Comparison of ENCODE assay signal across 8 cellular contexts in the genomic region with DNA sequence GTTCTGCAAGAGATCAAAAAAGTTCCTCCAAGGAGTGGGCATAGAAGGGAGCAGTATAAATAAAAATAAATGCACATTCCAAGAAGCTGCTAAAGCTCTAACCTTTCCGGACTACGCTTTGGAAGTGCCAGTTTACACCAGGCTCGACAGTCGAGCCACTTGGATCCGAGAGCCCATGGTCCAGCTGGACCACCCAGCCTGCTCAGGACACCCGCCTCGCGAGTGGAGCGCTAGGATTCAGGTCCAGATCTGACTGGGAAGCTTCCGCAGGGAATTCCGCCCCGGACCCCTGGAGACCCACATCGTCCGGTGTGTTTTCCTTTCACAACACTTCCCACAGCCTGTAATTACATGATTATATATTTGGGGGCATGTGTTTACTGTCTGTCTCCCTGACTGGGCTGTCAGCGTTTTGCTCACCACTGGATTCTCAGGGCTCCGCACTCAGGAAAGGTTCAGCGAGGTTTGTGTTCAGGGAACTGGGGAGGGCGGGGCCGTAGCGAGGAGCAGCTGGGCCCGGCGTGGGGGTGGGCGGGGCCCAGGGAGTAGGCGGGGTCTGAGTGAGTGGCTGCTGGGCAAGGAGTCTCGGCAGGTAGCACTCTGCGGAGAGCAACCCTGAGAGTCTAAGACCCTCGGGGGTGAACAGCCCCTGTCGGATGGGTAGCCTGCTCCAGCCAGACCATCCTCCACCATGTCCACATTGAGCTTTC. TPM values are rescaled to one million over a fixed set of nuclear protein-coding genes. Genes with fewer than 3 reads are reported as not detected.
DNase-seq lines count a peak whose midpoint lies in the region; FAIRE-seq and TF ChIP-seq lines count a peak whose summit lies in the region.

No MANE protein-coding gene starts in this region.

- peak overlapping the region; percentile 96 for H3K4me2 ChIP-seq in mammary epithelial cell (ENCODE audit: insufficient read depth, low read depth, low read length)

- H3K27ac ChIP-seq in mammary epithelial cell (ENCODE audit: insufficient read depth, low read depth, low read length): no peak overlapping the region
- no peak overlapping the region for H3K27ac ChIP-seq in kidney (ENCODE audit: low read depth in 2 of 2, low read length in 2 of 2)

- no peak overlapping the region for H3K9ac ChIP-seq in mammary epithelial cell (ENCODE audit: insufficient read depth, low read length)
- peak overlapping the region; percentile 8 to 57 for H3K9ac ChIP-seq in kidney (ENCODE audit: low read length in 2 of 2)

- no peak for FAIRE-seq in kidney (lab: Jason Lieb, UNC)

- peaks cover 2% of the 10 kb centered on the region for H3K27me3 ChIP-seq in mammary epithelial cell (ENCODE audit: insufficient read depth, low read length)

- H2AFZ ChIP-seq in mammary epithelial cell (ENCODE audit: low read depth, low read length): peak overlapping the region; percentile 83

- dilution Hi-C loops in mammary epithelial cell (cut with HindIII; ENCODE audit: low sequenced_read_pairs): no loop called here

- BruUV-seq in mammary epithelial cell (replicated peaks; lab: Mats Ljungman, UMichigan): no TSS peak

- H3K4me3 ChIP-seq in AG09309 (ENCODE audit: control insufficient read depth, low read depth, low read length) (peak overlapping the region; percentile 51), mammary epithelial cell (replicated peaks in 1 of 3; ENCODE audit: insufficient read depth in 1 of 3, low read depth in 2 of 3, low read length in 3 of 3) (peak overlapping the region; percentile 27 to 48 (median 40)), kidney (ENCODE audit: low read length in 2 of 2) (peak overlapping the region; percentile 54 to 73)

- CTCF ChIA-PET in mammary epithelial cell (lab: Charles Lee; ENCODE audit: low non-redundant PET): no interaction called here

- H3K79me2 ChIP-seq in mammary epithelial cell (ENCODE audit: insufficient read depth, low read length): no peaks in the 10 kb centered on the region

- peaks cover 3% of the 10 kb centered on the region for H3K4me1 ChIP-seq in mammary epithelial cell (ENCODE audit: insufficient read depth, low read length)
- H3K4me1 ChIP-seq in kidney (ENCODE audit: control insufficient read depth in 1 of 2, insufficient read depth in 1 of 2, low read depth in 1 of 2, low read length in 2 of 2): peaks cover 0 to 2% of the 10 kb centered on the region in 2 donors

- TF ChIP-seq CTCF in AG09309 (IDR thresholded peaks at IDR 0.05; ENCODE audit: control insufficient read depth, insufficient read depth, low read depth, low read length, missing control alignments) (no peak), GM20000 (IDR thresholded peaks at IDR 0.05; ENCODE audit: extremely low read depth, missing control alignments) (no peak), mammary epithelial cell (conservative IDR thresholded peaks at IDR 0.05 in 1 of 2, IDR thresholded peaks at IDR 0.05 in 1 of 2; ENCODE audit: extremely low read depth in 1 of 2, insufficient read depth in 1 of 2, low read depth in 1 of 2, low read length in 2 of 2) (no peak), kidney (IDR thresholded peaks at IDR 0.05; ENCODE audit: borderline replicate concordance, extremely low read depth, insufficient read depth) (no peak)

- H3K9me3 ChIP-seq in mammary epithelial cell (replicated peaks; ENCODE audit: insufficient read depth, low read length) (no peaks in the 10 kb centered on the region), kidney (ENCODE audit: control insufficient read depth in 1 of 2, low read length in 2 of 2) (no peaks in the 10 kb centered on the region)

- in situ Hi-C loops in mammary epithelial cell (cut with MboI; ENCODE audit: low sequenced_read_pairs in 2 of 2): no loop called here

- H3K36me3 ChIP-seq in mammary epithelial cell (ENCODE audit: insufficient read depth, low read length): no peaks in the 10 kb centered on the region
- no peaks in the 10 kb centered on the region for H3K36me3 ChIP-seq in kidney (ENCODE audit: control insufficient read depth in 1 of 2, insufficient read depth in 2 of 2, low read length in 2 of 2)

- no peak for DNase-seq in AG09309 (ENCODE audit: low read depth)
- peak; percentile 79 for DNase-seq in GM20000 (ENCODE audit: low spot score)
- DNase-seq in HuH-7 (ENCODE audit: low spot score): peak; percentile 85
- DNase-seq in activated CD4-positive, CD25-positive, alpha-beta regulatory T cell (lab: John Stamatoyannopoulos, UW): peak; percentile 33 to 61 (median 42)
- DNase-seq in mammary epithelial cell: peak; percentile 59
- peak; percentile 91 for DNase-seq in kidney
- peak; percentile 29 to 58 for DNase-seq in stimulated activated CD4-positive, alpha-beta T cell treated with anti-CD3 and anti-CD28 coated beads, Interleukin-1b, Interleukin-23, amount 100 ng/mL, for 1 hour (ENCODE audit: low read depth in 2 of 2)
- DNase-seq in inferior parietal cortex (ENCODE audit: extremely low spot score): no peak

- 25% methylated on average over 4 of the region's 28 CpGs for WGBS in mammary epithelial cell (ENCODE audit: low coverage, missing lambda C conversion rate)

- intact Hi-C loops in mammary epithelial cell (cut with micrococcal nuclease) (no loop called here), kidney (cut with DNase I) (no loop called here)

- H4K20me1 ChIP-seq in mammary epithelial cell (ENCODE audit: insufficient read depth, low read length): no peaks in the 10 kb centered on the region

RNA-seq across cellular contexts. Expression of a gene that starts 52.3 kb away (rescaled TPM):
- total RNA-seq in mammary epithelial cell: 10 to 100 TPM; 48.7 to 51.3 TPM
- 19.3 TPM for polyA plus RNA-seq in mammary epithelial cell
- polyA minus RNA-seq in mammary epithelial cell: 79.1 TPM
- 43.1 TPM for total RNA-seq in kidney
- polyA plus RNA-seq in kidney (ENCODE audit: insufficient read depth, low read depth, low replicate concordance): 28.7 TPM

Comparison
In these comparisons a context has a peak if more than half of its experiments do, and no peak if none do; other contexts are left out.
1. DNase-seq: peak in GM20000 (single experiment), HuH-7 (single experiment), activated CD4-positive, CD25-positive, alpha-beta regulatory T cell (4 of 4), mammary epithelial cell (single experiment), kidney (single experiment) and stimulated activated CD4-positive, alpha-beta T cell treated with anti-CD3 and anti-CD28 coated beads, Interleukin-1b, Interleukin-23, amount 100 ng/mL, for 1 hour (2 of 2); none in AG09309 (single experiment) and inferior parietal cortex (single experiment).
2. Peak in every context shown above with its lines, with median percentiles within 50 percentile points of each other: H3K4me3 ChIP-seq.